In the genomic region with DNA sequence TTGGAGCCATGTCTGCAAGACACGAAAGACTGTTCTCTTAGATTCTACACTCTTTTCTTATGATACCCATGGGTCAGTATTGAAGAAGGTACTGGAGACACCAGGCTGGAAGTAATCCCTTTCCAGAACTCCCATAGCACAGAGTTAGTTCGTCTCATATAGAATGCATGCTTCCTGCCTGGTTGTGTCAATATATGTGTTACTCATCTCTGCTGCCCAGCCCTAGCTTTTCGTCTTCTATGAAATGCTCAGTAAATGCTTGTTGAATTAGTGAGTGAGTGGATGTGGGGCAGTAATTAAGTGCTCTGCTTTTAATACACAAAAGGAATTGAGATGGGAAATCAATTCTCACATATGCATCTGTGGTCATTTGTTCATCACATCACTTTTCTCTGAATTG, we compare ENCODE assay signal across 19 cellular contexts. TPM values are rescaled to one million over a fixed set of nuclear protein-coding genes. Genes with fewer than 3 reads are reported as not detected.
"Had no signal": no experiment of that assay in that cellular context is flagged by ENCODE, and none has a peak within 500 bp of the region (broad histone marks: within the 10 kb centered on the region; RNA-seq: fewer than 3 reads in every experiment).

No MANE protein-coding gene starts in this region.

- H3K4me3 ChIP-seq: heart left ventricle, skin epidermis, tibial artery, uterus had no signal

- DNase-seq: activated CD4-positive, alpha-beta T cell treated with anti-CD3 and anti-CD28 coated beads, Interleukin-2, amount 50 U/mL, for 4 hours; activated CD4-positive, CD25-positive, alpha-beta regulatory T cell treated with anti-CD3 and anti-CD28 coated beads, Interleukin-2, amount 50 U/mL, for 72 hours; activated naive CD4-positive, alpha-beta T cell; activated T-cell treated with anti-CD3 and anti-CD28 coated beads for 4 hours; aorta; cortex of kidney; effector CD4-positive, alpha-beta T cell; heart left ventricle; immature natural killer cell; posterior cingulate gyrus; retina; stimulated activated CD4-positive, alpha-beta T cell treated with anti-CD3 and anti-CD28 coated beads, Interleukin-15, amount 100 ng/mL, for 24 hours; stimulated activated CD4-positive, alpha-beta T cell treated with anti-CD3 and anti-CD28 coated beads, Interleukin-4, amount 100 ng/mL, for 1 hour; stimulated activated naive B cell treated with anti-CD40 and anti-IgM and Interleukin-4, amounts not matched to agents 10 μg/mL and 1 μg/mL and 100 μg/mL, for 72 hours; tibial artery; uterus had no signal

- H3K27me3 ChIP-seq: heart left ventricle, tibial artery, uterus had no signal

- ATAC-seq: heart left ventricle; natural killer cell treated with Interleukin-12 subunit alpha and Interleukin-12 subunit beta and Interleukin-15 and Interleukin-18, amount 100 ng/mL, for 72 hours; stimulated activated naive B cell treated with anti-CD40 and anti-IgM and Interleukin-4, amounts not matched to agents 10 μg/mL and 1 μg/mL and 100 μg/mL, for 72 hours had no signal

- H3K4me1 ChIP-seq: tibial artery, uterus had no signal

- H3K27ac ChIP-seq: heart left ventricle, skin epidermis, tibial artery, uterus had no signal

- FAIRE-seq: frontal cortex had no signal

- H3K36me3 ChIP-seq: heart left ventricle, tibial artery, uterus had no signal

- H3K9me3 ChIP-seq: tibial artery, uterus had no signal

RNA-seq across cellular contexts. Expression of gene ADCY10, which starts 32.1 kb away (rescaled TPM):
- polyA plus RNA-seq: immature natural killer cell had no signal
